Comparison of ENCODE assay signal across 8 cellular contexts in genomic region chr12:56299308-56299852, GRCh38. TPM values are rescaled to one million over a fixed set of nuclear protein-coding genes. Genes with fewer than 3 reads are reported as not detected.
DNase-seq lines count a peak whose midpoint lies in the region; ATAC-seq and TF ChIP-seq lines count a peak whose summit lies in the region.

No MANE protein-coding gene starts in this region.

- H3K9me3 Mint-ChIP-seq in Calu3 (ENCODE audit: low read depth, unreplicated experiment) (no peaks in the 10 kb centered on the region), neural crest cell (no peaks in the 10 kb centered on the region)

- intact Hi-C loops in Calu3 (cut with micrococcal nuclease; ENCODE audit: unreplicated experiment) = no loop called here

- CTCF ChIA-PET in Calu3 (lab: Charles Lee) = interaction anchor here (0.6 kb wide), 1 partner anchor 30 kb away, joined by 3 read pairs; no protein-coding TSS in a partner anchor

- peak overlapping the region; percentile 92 for H3K27ac Mint-ChIP-seq in Calu3 (ENCODE audit: unreplicated experiment)
- peak overlapping the region; percentile 93 for H3K27ac Mint-ChIP-seq in neural crest cell (ENCODE audit: unreplicated experiment)

- H3K36me3 Mint-ChIP-seq in Calu3 (ENCODE audit: insufficient read depth, unreplicated experiment) (peaks cover 50% of the 10 kb centered on the region), neural crest cell (ENCODE audit: low read depth) (no peaks in the 10 kb centered on the region)

- H3K4me3 Mint-ChIP-seq in Calu3 (ENCODE audit: low read depth, unreplicated experiment) = peak overlapping the region; percentile 96
- peak overlapping the region; percentile 97 for H3K4me3 Mint-ChIP-seq in neural crest cell

- H3K4me1 Mint-ChIP-seq in Calu3 (ENCODE audit: low read depth, unreplicated experiment) (peaks cover 29% of the 10 kb centered on the region), neural crest cell (peaks cover 38% of the 10 kb centered on the region)

- TSS peak; percentile 50 for BruUV-seq in Calu3 (replicated peaks; lab: Mats Ljungman, UMichigan)

- TF ChIP-seq CTCF in Calu3 (IDR thresholded peaks at IDR 0.05; ENCODE audit: unreplicated experiment) (no peak), neural crest cell (conservative IDR thresholded peaks at IDR 0.05) (no peak)

- ATAC-seq in HG03460 (IDR thresholded peaks at IDR 0.05; ENCODE audit: unreplicated experiment) = peak; percentile 3
- peak; percentile 44 for ATAC-seq in esophagus mucosa
- ATAC-seq in HG03442 (IDR thresholded peaks at IDR 0.05; ENCODE audit: unreplicated experiment) = no peak
- ATAC-seq in HG03469 (IDR thresholded peaks at IDR 0.05; ENCODE audit: unreplicated experiment) = no peak

- DNase-seq in Calu3 (peak; percentile 11), neural crest cell (ENCODE audit: low read depth, low spot score) (no peak), GDM1 (lab: John Stamatoyannopoulos, UW) (no peak)
- DNase-seq in activated CD4-positive, alpha-beta T cell treated with anti-CD3 and anti-CD28 coated beads for 4 hours = peak; percentile 25 to 26

- no peaks in the 10 kb centered on the region for H3K27me3 Mint-ChIP-seq in Calu3 (ENCODE audit: unreplicated experiment)
- H3K27me3 Mint-ChIP-seq in neural crest cell (ENCODE audit: low read depth) = no peaks in the 10 kb centered on the region

RNA-seq across cellular contexts. Expression of gene CS, which starts 0.8 kb away (rescaled TPM):
- 212 and 254 TPM in 2 replicates for total RNA-seq in Calu3 (2022)
- 215 TPM for total RNA-seq in esophagus mucosa
- 295 and 302 TPM in 2 replicates for total RNA-seq in neural crest cell

RNA-seq across cellular contexts. Expression of gene CNPY2, which starts 16.4 kb away (rescaled TPM):
- total RNA-seq in Calu3 (2022) = 228 and 236 TPM in 2 replicates
- total RNA-seq in esophagus mucosa = 67.7 TPM
- 242 and 244 TPM in 2 replicates for total RNA-seq in neural crest cell

RNA-seq across cellular contexts. Expression of gene COQ10A, which starts 32.6 kb away (rescaled TPM):
- 10.7 and 11.4 TPM in 2 replicates for total RNA-seq in Calu3 (2022)
- 3.1 TPM for total RNA-seq in esophagus mucosa
- 23.2 and 23.3 TPM in 2 replicates for total RNA-seq in neural crest cell

RNA-seq across cellular contexts. Expression of gene PAN2, which starts 34.4 kb away (rescaled TPM):
- total RNA-seq in Calu3 (2022) (53.5 and 72.5 TPM in 2 replicates), esophagus mucosa (21.4 TPM), neural crest cell (64.4 and 69.6 TPM in 2 replicates)

RNA-seq across cellular contexts. Expression of gene IL23A, which starts 39.3 kb away (rescaled TPM):
- total RNA-seq in Calu3 (2022) (1.8 and 2.9 TPM in 2 replicates), esophagus mucosa (1.8 TPM), neural crest cell (0.23 TPM in 1 of 2 replicates, not detected in the other)

Comparison
In these comparisons a context has a peak if more than half of its experiments do, and no peak if none do; other contexts are left out.
1. DNase-seq: peak in Calu3 (single experiment) and activated CD4-positive, alpha-beta T cell treated with anti-CD3 and anti-CD28 coated beads for 4 hours (2 of 2); none in neural crest cell (single experiment) and GDM1 (single experiment).
2. ATAC-seq: peak in HG03460 (single experiment) and esophagus mucosa (single experiment); none in HG03442 (single experiment) and HG03469 (single experiment).